In genomic region chr19:30577551-30578090, GRCh38 we compare ENCODE assay signal across 24 cellular contexts.
"Had no signal": no experiment of that assay in that cellular context is flagged by ENCODE, and none has a peak within 500 bp of the region (broad histone marks: within the 10 kb centered on the region; RNA-seq: fewer than 3 reads in every experiment).

No MANE protein-coding gene starts in this region.

- H3K4me3 ChIP-seq: breast epithelium, coronary artery, hepatocyte, left lung, right lobe of liver, skin epidermis, testis, upper lobe of left lung had no signal

- H3K9me3 Mint-ChIP-seq: activated naive CD4-positive, alpha-beta T cell treated with anti-CD3 and anti-CD28 coated beads, Interleukin-2, amount 50 U/mL, for 72 hours; immature natural killer cell; mesothelial cell of epicardium; natural killer cell treated with Interleukin-12 subunit alpha and Interleukin-12 subunit beta and Interleukin-15 and Interleukin-18, amount 100 ng/mL, for 72 hours; stimulated activated naive CD8-positive, alpha-beta T cell treated with anti-CD3 and anti-CD28 coated beads, Interleukin-15, amount 100 ng/mL, for 72 hours; T-cell had no signal

- H3K27me3 ChIP-seq: breast epithelium, hepatocyte, right lobe of liver, testis, upper lobe of left lung had no signal

- H3K36me3 ChIP-seq: breast epithelium, left lung, right lobe of liver, upper lobe of left lung, WERI-Rb-1 had no signal

- H3K27ac ChIP-seq: breast epithelium, coronary artery, hepatocyte, left lung, parathyroid adenoma, right lobe of liver, skin epidermis, testis, upper lobe of left lung, WERI-Rb-1 had no signal

- ATAC-seq: activated naive CD4-positive, alpha-beta T cell treated with anti-CD3 and anti-CD28 coated beads, Interleukin-2, amount 50 U/mL, for 72 hours; left lung; natural killer cell treated with Interleukin-12 subunit alpha and Interleukin-12 subunit beta and Interleukin-15 and Interleukin-18, amount 100 ng/mL, for 72 hours; right lobe of liver; stimulated activated effector memory CD8-positive, alpha-beta T cell treated with anti-CD3 and anti-CD28 coated beads, Interleukin-12 subunit alpha, Interleukin-12 subunit beta, amount 100 ng/mL, for 72 hours; stimulated activated naive CD8-positive, alpha-beta T cell treated with anti-CD3 and anti-CD28 coated beads, Interleukin-15, amount 100 ng/mL, for 72 hours; T-cell had no signal

- DNase-seq: activated CD4-positive, alpha-beta T cell treated with anti-CD3 and anti-CD28 coated beads for 1 hour; activated gamma-delta T cell treated with Interleukin-2 at 50 U/mL for 16 hours; activated T-cell treated with anti-CD3 and anti-CD28 coated beads, Interleukin-2, amount 50 U/mL, for 1 hour; foreskin fibroblast; glutamatergic neuron; immature natural killer cell; left lung; nucleus accumbens; right lobe of liver; stimulated activated CD4-positive, alpha-beta T cell treated with anti-CD3 and anti-CD28 coated beads, Interleukin-1b, Interleukin-23, amount 100 ng/mL, for 48 hours; stimulated activated naive CD8-positive, alpha-beta T cell treated with anti-CD3 and anti-CD28 coated beads, Interleukin-15, amount 100 ng/mL, for 72 hours; T-cell; testis; upper lobe of left lung; WERI-Rb-1 had no signal

- H3K27ac Mint-ChIP-seq: activated naive CD4-positive, alpha-beta T cell treated with anti-CD3 and anti-CD28 coated beads, Interleukin-2, amount 50 U/mL, for 72 hours; immature natural killer cell; mesothelial cell of epicardium; natural killer cell treated with Interleukin-12 subunit alpha and Interleukin-12 subunit beta and Interleukin-15 and Interleukin-18, amount 100 ng/mL, for 72 hours; stimulated activated effector memory CD8-positive, alpha-beta T cell treated with anti-CD3 and anti-CD28 coated beads, Interleukin-12 subunit alpha, Interleukin-12 subunit beta, amount 100 ng/mL, for 72 hours; stimulated activated naive CD8-positive, alpha-beta T cell treated with anti-CD3 and anti-CD28 coated beads, Interleukin-15, amount 100 ng/mL, for 72 hours; T-cell had no signal

- H3K4me1 ChIP-seq: breast epithelium, left lung, parathyroid adenoma, right lobe of liver, testis, upper lobe of left lung had no signal

- H3K4me1 Mint-ChIP-seq: immature natural killer cell; stimulated activated effector memory CD8-positive, alpha-beta T cell treated with anti-CD3 and anti-CD28 coated beads, Interleukin-12 subunit alpha, Interleukin-12 subunit beta, amount 100 ng/mL, for 72 hours; stimulated activated naive CD8-positive, alpha-beta T cell treated with anti-CD3 and anti-CD28 coated beads, Interleukin-15, amount 100 ng/mL, for 72 hours; T-cell had no signal

- H3K36me3 Mint-ChIP-seq: activated naive CD4-positive, alpha-beta T cell treated with anti-CD3 and anti-CD28 coated beads, Interleukin-2, amount 50 U/mL, for 72 hours; immature natural killer cell; mesothelial cell of epicardium; natural killer cell treated with Interleukin-12 subunit alpha and Interleukin-12 subunit beta and Interleukin-15 and Interleukin-18, amount 100 ng/mL, for 72 hours; stimulated activated effector memory CD8-positive, alpha-beta T cell treated with anti-CD3 and anti-CD28 coated beads, Interleukin-12 subunit alpha, Interleukin-12 subunit beta, amount 100 ng/mL, for 72 hours; T-cell had no signal

- H3K9me3 ChIP-seq: breast epithelium, left lung, right lobe of liver, testis, upper lobe of left lung had no signal

- H3K4me3 Mint-ChIP-seq: immature natural killer cell; mesothelial cell of epicardium; natural killer cell treated with Interleukin-12 subunit alpha and Interleukin-12 subunit beta and Interleukin-15 and Interleukin-18, amount 100 ng/mL, for 72 hours; stimulated activated effector memory CD8-positive, alpha-beta T cell treated with anti-CD3 and anti-CD28 coated beads, Interleukin-12 subunit alpha, Interleukin-12 subunit beta, amount 100 ng/mL, for 72 hours; stimulated activated naive CD8-positive, alpha-beta T cell treated with anti-CD3 and anti-CD28 coated beads, Interleukin-15, amount 100 ng/mL, for 72 hours; T-cell had no signal
